Comparison of ENCODE assay signal across 18 cellular contexts in genomic region chr18:74370163-74370562, GRCh38. TPM values are rescaled to one million over a fixed set of nuclear protein-coding genes. Genes with fewer than 3 reads are reported as not detected.
A peak's percentile ranks its signal among the peaks of the same experiment; 100 is the strongest.
DNase-seq lines count a peak whose midpoint lies in the region; ATAC-seq lines count a peak whose summit lies in the region.
"Had no signal": no experiment of that assay in that cellular context is flagged by ENCODE, and none has a peak within 500 bp of the region (broad histone marks: within the 10 kb centered on the region; RNA-seq: fewer than 3 reads in every experiment).

No MANE protein-coding gene starts in this region.

- peak; percentile 36 for ATAC-seq in stimulated activated naive CD8-positive, alpha-beta T cell treated with anti-CD3 and anti-CD28 coated beads, Interleukin-15, amount 100 ng/mL, for 72 hours
- no peak for ATAC-seq in HG03196 (IDR thresholded peaks at IDR 0.05; ENCODE audit: unreplicated experiment)

- no peak overlapping the region for H3K4me3 Mint-ChIP-seq in stimulated activated naive CD8-positive, alpha-beta T cell treated with anti-CD3 and anti-CD28 coated beads, Interleukin-15, amount 100 ng/mL, for 72 hours
- H3K4me3 Mint-ChIP-seq: CD8-positive, alpha-beta memory T cell; memory B cell; nephron progenitor cell had no signal

- H3K27me3 Mint-ChIP-seq in stimulated activated naive CD8-positive, alpha-beta T cell treated with anti-CD3 and anti-CD28 coated beads, Interleukin-15, amount 100 ng/mL, for 72 hours = peaks cover 7% of the 10 kb centered on the region

- DNase-seq in SIG-M5 treated with dmso at 0.1 percent for 504 hours (lab: John Stamatoyannopoulos, UW; ENCODE audit: unreplicated experiment) = peak; percentile 3
- DNase-seq in SIG-M5 (lab: John Stamatoyannopoulos, UW) = no peak
- peak; percentile 49 for DNase-seq in RPMI7951 (ENCODE audit: low read depth)
- peak; percentile 8 for DNase-seq in fibroblast of peridontal ligament (ENCODE audit: extremely low read depth)
- no peak for DNase-seq in stimulated activated naive CD8-positive, alpha-beta T cell treated with anti-CD3 and anti-CD28 coated beads, Interleukin-15, amount 100 ng/mL, for 72 hours
- DNase-seq in effector CD8-positive, alpha-beta T cell (lab: John Stamatoyannopoulos, UW) = no peak
- no peak for DNase-seq in amniotic stem cell (lab: John Stamatoyannopoulos, UW)
- DNase-seq: CD8-positive, alpha-beta memory T cell; NCI-H146; NCI-H345; nephron progenitor cell; stimulated activated naive CD4-positive, alpha-beta T cell treated with Interleukin-2 at 50 U/mL for 16 hours had no signal

- no peaks in the 10 kb centered on the region for H3K9me3 Mint-ChIP-seq in stimulated activated naive CD8-positive, alpha-beta T cell treated with anti-CD3 and anti-CD28 coated beads, Interleukin-15, amount 100 ng/mL, for 72 hours
- H3K9me3 Mint-ChIP-seq: memory B cell, nephron progenitor cell had no signal

- H3K4me1 Mint-ChIP-seq in stimulated activated naive CD8-positive, alpha-beta T cell treated with anti-CD3 and anti-CD28 coated beads, Interleukin-15, amount 100 ng/mL, for 72 hours = peaks cover 48% of the 10 kb centered on the region
- H3K4me1 Mint-ChIP-seq: memory B cell had no signal

- peak overlapping the region; percentile 23 to 74 for H3K27ac Mint-ChIP-seq in stimulated activated naive CD8-positive, alpha-beta T cell treated with anti-CD3 and anti-CD28 coated beads, Interleukin-15, amount 100 ng/mL, for 72 hours
- H3K27ac Mint-ChIP-seq: memory B cell, nephron progenitor cell had no signal

RNA-seq across cellular contexts. Expression of gene C18orf63, which starts 54.5 kb away (rescaled TPM):
- not detected in 2 replicates for total RNA-seq in RPMI7951 (2014; rRNA removed; shearing (Covaris generic))
- total RNA-seq: A172; activated CD8-positive, alpha-beta memory T cell treated with anti-CD3 and anti-CD28 coated beads for 36 hours; astrocyte; CD8-positive, alpha-beta memory T cell; pulmonary artery endothelial cell had no signal

Comparison
In these comparisons a context has a peak if more than half of its experiments do, and no peak if none do; other contexts are left out.
1. DNase-seq: peak in SIG-M5 treated with dmso at 0.1 percent for 504 hours (single experiment), RPMI7951 (single experiment) and fibroblast of peridontal ligament (single experiment); none in SIG-M5 (single experiment), stimulated activated naive CD8-positive, alpha-beta T cell treated with anti-CD3 and anti-CD28 coated beads, Interleukin-15, amount 100 ng/mL, for 72 hours (0 of 2), effector CD8-positive, alpha-beta T cell (single experiment) and amniotic stem cell (single experiment).